13 cellular contexts compared by ENCODE assay signal in genomic region chr20:23255106-23255505, GRCh38.
DNase-seq lines count a peak whose midpoint lies in the region; ATAC-seq and TF ChIP-seq lines count a peak whose summit lies in the region.
"Had no signal": no experiment of that assay in that cellular context is flagged by ENCODE, and none has a peak within 500 bp of the region (broad histone marks: within the 10 kb centered on the region; RNA-seq: fewer than 3 reads in every experiment).

No MANE protein-coding gene starts in this region.

- H3K36me3 ChIP-seq in BLaER1 treated with 17β-estradiol and CSF1 and Interleukin-3, amounts not matched to agents 10 nM and 100 nM: no peaks in the 10 kb centered on the region
- H3K36me3 ChIP-seq in esophagus muscularis mucosa: no peaks in the 10 kb centered on the region
- H3K36me3 ChIP-seq: HAP-1 had no signal

- H3K4me2 ChIP-seq in BLaER1 treated with 17β-estradiol and CSF1 and Interleukin-3, amounts not matched to agents 10 nM and 100 nM: peak overlapping the region; percentile 65 to 93 (median 85)

- peaks cover 42% of the 10 kb centered on the region for H3K4me1 Mint-ChIP-seq in osteocyte (ENCODE audit: unreplicated experiment)
- H3K4me1 Mint-ChIP-seq in activated CD4-positive, alpha-beta memory T cell treated with anti-CD3 and anti-CD28 coated beads, Interleukin-2, amount 10 ng/mL, durations not matched to agents 7 days and 5 days: no peaks in the 10 kb centered on the region
- peaks cover 2% of the 10 kb centered on the region for H3K4me1 Mint-ChIP-seq in activated naive CD8-positive, alpha-beta T cell treated with anti-CD3 and anti-CD28 coated beads for 36 hours
- H3K4me1 Mint-ChIP-seq: B cell had no signal

- intact Hi-C loops in esophagus muscularis mucosa (cut with DNase I): no loop called here

- 0 out of 22 replicates have a peak overlapping the region, but pooled peaks of 1 of the 11 experiments have one; percentile 6 for H3K9ac ChIP-seq in BLaER1 treated with 17β-estradiol and CSF1 and Interleukin-3, amounts not matched to agents 10 nM and 100 nM
- H3K9ac ChIP-seq: GM23248 had no signal

- H3K9me3 Mint-ChIP-seq in osteocyte (ENCODE audit: unreplicated experiment): no peaks in the 10 kb centered on the region
- H3K9me3 Mint-ChIP-seq in activated CD4-positive, alpha-beta memory T cell treated with anti-CD3 and anti-CD28 coated beads, Interleukin-2, amount 10 ng/mL, durations not matched to agents 7 days and 5 days: no peaks in the 10 kb centered on the region
- H3K9me3 Mint-ChIP-seq in activated naive CD8-positive, alpha-beta T cell treated with anti-CD3 and anti-CD28 coated beads for 36 hours: no peaks in the 10 kb centered on the region
- H3K9me3 Mint-ChIP-seq: CD4-positive, alpha-beta T cell had no signal

- peaks cover 55 to 87% (median 74%) of the 10 kb centered on the region in 10 experiments for H3K4me1 ChIP-seq in BLaER1 treated with 17β-estradiol and CSF1 and Interleukin-3, amounts not matched to agents 10 nM and 100 nM
- peaks cover 15 to 26% (median 21%) of the 10 kb centered on the region in 4 donors for H3K4me1 ChIP-seq in esophagus muscularis mucosa
- H3K4me1 ChIP-seq: Caco-2, HAP-1 had no signal

- peak; percentile 46 for DNase-seq in MV-4-11 (lab: John Stamatoyannopoulos, UW)
- DNase-seq in esophagus muscularis mucosa (ENCODE audit: extremely low spot score): peak; percentile 72
- DNase-seq in osteocyte (ENCODE audit: extremely low spot score, unreplicated experiment): peak; percentile 57
- no peak for DNase-seq in activated CD4-positive, alpha-beta memory T cell treated with anti-CD3 and anti-CD28 coated beads, Interleukin-2, amount 10 ng/mL, durations not matched to agents 7 days and 5 days
- DNase-seq in activated naive CD8-positive, alpha-beta T cell treated with anti-CD3 and anti-CD28 coated beads for 36 hours: no peak
- DNase-seq: Caco-2; CD4-positive, alpha-beta T cell; GM23248 had no signal

- H3K36me3 Mint-ChIP-seq in osteocyte (ENCODE audit: unreplicated experiment): no peaks in the 10 kb centered on the region
- H3K36me3 Mint-ChIP-seq in activated CD4-positive, alpha-beta memory T cell treated with anti-CD3 and anti-CD28 coated beads, Interleukin-2, amount 10 ng/mL, durations not matched to agents 7 days and 5 days (ENCODE audit: low read depth): no peaks in the 10 kb centered on the region
- H3K36me3 Mint-ChIP-seq in activated naive CD8-positive, alpha-beta T cell treated with anti-CD3 and anti-CD28 coated beads for 36 hours: no peaks in the 10 kb centered on the region

- no peak for TF ChIP-seq EP300 in esophagus muscularis mucosa (IDR thresholded peaks at IDR 0.05)

- CTCF ChIA-PET in activated CD4-positive, alpha-beta memory T cell treated with anti-CD3 and anti-CD28 coated beads, Interleukin-2, amount 10 ng/mL, durations not matched to agents 7 days and 5 days (lab: Charles Lee): interaction anchor here (0.7 kb wide), 1 partner anchor 142 kb away, joined by 7 read pairs; no protein-coding TSS in a partner anchor

- no peak for ATAC-seq in GM18858 (IDR thresholded peaks at IDR 0.05; ENCODE audit: unreplicated experiment)

- no peak overlapping the region for H3K4me3 Mint-ChIP-seq in osteocyte (ENCODE audit: unreplicated experiment)
- H3K4me3 Mint-ChIP-seq in activated CD4-positive, alpha-beta memory T cell treated with anti-CD3 and anti-CD28 coated beads, Interleukin-2, amount 10 ng/mL, durations not matched to agents 7 days and 5 days: no peak overlapping the region
- no peak overlapping the region for H3K4me3 Mint-ChIP-seq in activated naive CD8-positive, alpha-beta T cell treated with anti-CD3 and anti-CD28 coated beads for 36 hours
- H3K4me3 Mint-ChIP-seq: B cell; CD4-positive, alpha-beta T cell had no signal

- TF ChIP-seq POLR2A in esophagus muscularis mucosa (IDR thresholded peaks at IDR 0.05; ENCODE audit: low read depth): no peak

- POLR2A ChIA-PET in activated CD4-positive, alpha-beta memory T cell treated with anti-CD3 and anti-CD28 coated beads, Interleukin-2, amount 10 ng/mL, durations not matched to agents 7 days and 5 days (lab: Charles Lee): no interaction called here

- no peak overlapping the region for H3K27ac Mint-ChIP-seq in osteocyte (ENCODE audit: unreplicated experiment)
- H3K27ac Mint-ChIP-seq in activated CD4-positive, alpha-beta memory T cell treated with anti-CD3 and anti-CD28 coated beads, Interleukin-2, amount 10 ng/mL, durations not matched to agents 7 days and 5 days: no peak overlapping the region
- H3K27ac Mint-ChIP-seq in activated naive CD8-positive, alpha-beta T cell treated with anti-CD3 and anti-CD28 coated beads for 36 hours: no peak overlapping the region
- H3K27ac Mint-ChIP-seq: B cell; CD4-positive, alpha-beta T cell had no signal

- WGBS in esophagus muscularis mucosa: 85% methylated on average over 6 of the region's 6 CpGs

- no peaks in the 10 kb centered on the region for H4K20me1 ChIP-seq in BLaER1 treated with 17β-estradiol and CSF1 and Interleukin-3, amounts not matched to agents 10 nM and 100 nM

- H3K27me3 Mint-ChIP-seq in osteocyte (ENCODE audit: unreplicated experiment): no peaks in the 10 kb centered on the region
- peaks cover 3% of the 10 kb centered on the region for H3K27me3 Mint-ChIP-seq in activated CD4-positive, alpha-beta memory T cell treated with anti-CD3 and anti-CD28 coated beads, Interleukin-2, amount 10 ng/mL, durations not matched to agents 7 days and 5 days
- peaks cover 12% of the 10 kb centered on the region for H3K27me3 Mint-ChIP-seq in activated naive CD8-positive, alpha-beta T cell treated with anti-CD3 and anti-CD28 coated beads for 36 hours

- peak overlapping the region in 4 of 11 experiments; percentile 4 to 83 (median 48); a peak in 5 of 22 replicates for H3K27ac ChIP-seq in BLaER1 treated with 17β-estradiol and CSF1 and Interleukin-3, amounts not matched to agents 10 nM and 100 nM
- no peak overlapping the region for H3K27ac ChIP-seq in esophagus muscularis mucosa (replicated peaks in 1 of 4)
- H3K27ac ChIP-seq: C4-2B, GM23248 had no signal

- H3K4me3 ChIP-seq in BLaER1 treated with 17β-estradiol and CSF1 and Interleukin-3, amounts not matched to agents 10 nM and 100 nM: no peak overlapping the region
- no peak overlapping the region for H3K4me3 ChIP-seq in esophagus muscularis mucosa
- H3K4me3 ChIP-seq: GM23248, HAP-1 had no signal

- TF ChIP-seq CTCF in esophagus muscularis mucosa (IDR thresholded peaks at IDR 0.05): no peak
- no peak for TF ChIP-seq CTCF in osteocyte (IDR thresholded peaks at IDR 0.05)

- H3K27me3 ChIP-seq in BLaER1 treated with 17β-estradiol and CSF1 and Interleukin-3, amounts not matched to agents 10 nM and 100 nM: no peaks in the 10 kb centered on the region
- H3K27me3 ChIP-seq in esophagus muscularis mucosa: peaks cover 0 to 34% (median 0%) of the 10 kb centered on the region in 4 donors

- peaks cover 0 to 14% (median 0%) of the 10 kb centered on the region in 11 experiments; a peak in 4 of 22 replicates for H3K9me3 ChIP-seq in BLaER1 treated with 17β-estradiol and CSF1 and Interleukin-3, amounts not matched to agents 10 nM and 100 nM (replicated peaks in 1 of 11)
- no peaks in the 10 kb centered on the region for H3K9me3 ChIP-seq in esophagus muscularis mucosa
- H3K9me3 ChIP-seq: Caco-2, HAP-1 had no signal

Comparison
In these comparisons a context has a peak if more than half of its experiments do, and no peak if none do; other contexts are left out.
1. DNase-seq: peak in MV-4-11 (single experiment), esophagus muscularis mucosa (single experiment) and osteocyte (single experiment); none in activated CD4-positive, alpha-beta memory T cell treated with anti-CD3 and anti-CD28 coated beads, Interleukin-2, amount 10 ng/mL, durations not matched to agents 7 days and 5 days (single experiment) and activated naive CD8-positive, alpha-beta T cell treated with anti-CD3 and anti-CD28 coated beads for 36 hours (single experiment).